In the genomic region with DNA sequence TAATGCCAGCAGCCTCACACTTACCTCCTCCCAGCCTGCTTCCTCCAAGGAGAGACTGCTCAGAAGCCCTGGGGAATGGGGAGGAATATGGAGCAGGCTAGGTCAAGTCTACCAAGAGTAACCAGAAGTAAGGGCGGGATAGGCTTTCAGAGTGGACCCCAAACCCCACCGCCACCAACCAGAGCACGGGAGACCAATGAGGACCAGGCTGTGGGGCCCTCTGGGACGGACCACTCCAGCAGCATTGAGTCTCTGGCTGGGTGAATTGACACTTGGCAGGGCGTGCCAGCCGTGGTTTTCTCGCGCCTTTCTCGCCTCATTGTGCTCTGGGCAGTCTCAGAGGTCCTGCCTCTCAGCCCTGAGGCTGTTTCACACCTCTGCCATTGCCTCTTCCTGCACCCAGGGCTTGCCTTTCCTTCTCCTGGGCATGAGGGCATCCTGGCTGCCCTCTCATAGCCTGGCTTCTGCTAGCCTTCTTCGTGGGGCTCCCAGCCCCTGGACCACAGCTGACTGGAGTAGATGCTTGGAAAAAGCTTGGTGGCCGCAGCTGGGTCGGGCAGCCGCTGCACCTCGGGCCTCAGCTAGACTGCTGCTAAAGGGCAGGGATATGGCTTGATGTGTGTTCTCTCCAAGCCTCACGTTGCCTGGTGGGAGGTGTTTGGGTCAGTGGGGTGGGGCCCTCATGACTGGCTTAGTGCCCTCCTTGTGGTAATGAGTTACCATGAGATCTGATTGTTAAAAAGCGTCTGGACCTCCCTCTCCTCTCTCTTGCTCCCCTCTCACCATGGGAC, we compare ENCODE assay signal across 20 cellular contexts. TPM values are rescaled to one million over a fixed set of nuclear protein-coding genes. Genes with fewer than 3 reads are reported as not detected.
DNase-seq lines count a peak whose midpoint lies in the region; ATAC-seq and TF ChIP-seq lines count a peak whose summit lies in the region.
"Had no signal": no experiment of that assay in that cellular context is flagged by ENCODE, and none has a peak within 500 bp of the region (broad histone marks: within the 10 kb centered on the region; RNA-seq: fewer than 3 reads in every experiment).

No MANE protein-coding gene starts in this region.

- H3K9me3 Mint-ChIP-seq in activated CD4-positive, alpha-beta memory T cell treated with anti-CD3 and anti-CD28 coated beads, Interleukin-2, amount 10 ng/mL, durations not matched to agents 7 days and 5 days = no peaks in the 10 kb centered on the region
- H3K9me3 Mint-ChIP-seq in activated CD4-positive, alpha-beta memory T cell treated with anti-CD3 and anti-CD28 coated beads for 36 hours = no peaks in the 10 kb centered on the region
- H3K9me3 Mint-ChIP-seq: HFFc6 had no signal

- H3K79me2 ChIP-seq in mesendoderm (ENCODE audit: control insufficient read depth, insufficient read depth, low read length) = no peaks in the 10 kb centered on the region
- H3K79me2 ChIP-seq in trophoblast cell (ENCODE audit: control insufficient read depth, insufficient read depth, low read length, poor library complexity) = peaks cover 8% of the 10 kb centered on the region

- DNase-seq in activated CD4-positive, alpha-beta memory T cell treated with anti-CD3 and anti-CD28 coated beads, Interleukin-2, amount 10 ng/mL, durations not matched to agents 7 days and 5 days = peak; percentile 2
- DNase-seq in activated CD4-positive, alpha-beta memory T cell treated with anti-CD3 and anti-CD28 coated beads for 36 hours = no peak
- DNase-seq in coronary artery (ENCODE audit: low spot score) = peak; percentile 66
- no peak for DNase-seq in mesendoderm
- DNase-seq in trophoblast cell = no peak
- no peak for DNase-seq in NCI-H526 treated with DMSO at 0.1 percent for 48 hours (lab: John Stamatoyannopoulos, UW)
- DNase-seq in DMS 273 (lab: John Stamatoyannopoulos, UW; ENCODE audit: unreplicated experiment) = no peak
- DNase-seq: DMS153, EL, GOT3, HFFc6, NCI-H1048, NCI-H146, NCI-H2081 treated with DMSO at 0.1 percent for 48 hours, NCI-H2227 treated with DMSO at 0.1 percent for 48 hours, NCI-H526 had no signal

- no peak overlapping the region for H4K5ac ChIP-seq in mesendoderm (ENCODE audit: low read length)

- H2AK5ac ChIP-seq in mesendoderm (ENCODE audit: low read length) = peak overlapping the region; percentile 29
- H2AK5ac ChIP-seq in trophoblast cell (ENCODE audit: low read length) = no peak overlapping the region

- H3K18ac ChIP-seq in mesendoderm (ENCODE audit: low read length) = no peak overlapping the region
- H3K18ac ChIP-seq in trophoblast cell (ENCODE audit: low read length) = no peak overlapping the region

- CTCF ChIA-PET in activated CD4-positive, alpha-beta memory T cell treated with anti-CD3 and anti-CD28 coated beads, Interleukin-2, amount 10 ng/mL, durations not matched to agents 7 days and 5 days (lab: Charles Lee) = no interaction called here
- CTCF ChIA-PET in activated CD4-positive, alpha-beta memory T cell treated with anti-CD3 and anti-CD28 coated beads for 36 hours (lab: Charles Lee) = no interaction called here

- POLR2A ChIA-PET in activated CD4-positive, alpha-beta memory T cell treated with anti-CD3 and anti-CD28 coated beads, Interleukin-2, amount 10 ng/mL, durations not matched to agents 7 days and 5 days (lab: Charles Lee) = no interaction called here
- POLR2A ChIA-PET in activated CD4-positive, alpha-beta memory T cell treated with anti-CD3 and anti-CD28 coated beads for 36 hours (lab: Charles Lee) = no interaction called here

- peak overlapping the region; percentile 42 for H2BK12ac ChIP-seq in trophoblast cell (ENCODE audit: low read length)

- H3K27me3 ChIP-seq in mesendoderm (ENCODE audit: insufficient read depth, low read length, poor library complexity) (no peaks in the 10 kb centered on the region), trophoblast cell (ENCODE audit: insufficient read depth, low read length) (no peaks in the 10 kb centered on the region)
- H3K27me3 ChIP-seq: BLaER1 treated with 17β-estradiol and CSF1 and Interleukin-3, amounts not matched to agents 10 nM and 100 nM had no signal

- no peak overlapping the region for H4K12ac ChIP-seq in trophoblast cell (ENCODE audit: low read depth, low read length)

- WGBS in mesendoderm (ENCODE audit: extremely low coverage, insufficient coverage, low lambda C conversion rate) = no CpG with 5 or more reads among the region's 16 CpGs
- WGBS in trophoblast cell (ENCODE audit: extremely low coverage, insufficient coverage, insufficient read length) = no CpG with 5 or more reads among the region's 16 CpGs

- no peaks in the 10 kb centered on the region for H3K36me3 ChIP-seq in mesendoderm (ENCODE audit: control insufficient read depth, insufficient read depth, low read length)
- H3K36me3 ChIP-seq in trophoblast cell (ENCODE audit: control insufficient read depth in 1 of 2, insufficient read depth in 2 of 2, low read length in 2 of 2) = no peaks in the 10 kb centered on the region
- H3K36me3 ChIP-seq: BLaER1 treated with 17β-estradiol and CSF1 and Interleukin-3, amounts not matched to agents 10 nM and 100 nM had no signal

- H3K4me1 ChIP-seq in mesendoderm (ENCODE audit: control insufficient read depth, low read depth, low read length) (peaks cover 13% of the 10 kb centered on the region), trophoblast cell (ENCODE audit: control insufficient read depth in 1 of 2, insufficient read depth in 2 of 2, low read length in 2 of 2) (peaks cover 19 to 24% of the 10 kb centered on the region in 2 experiments)
- H3K4me1 ChIP-seq: BLaER1 treated with 17β-estradiol and CSF1 and Interleukin-3, amounts not matched to agents 10 nM and 100 nM had no signal

- peak overlapping the region; percentile 43 for H3K56ac ChIP-seq in mesendoderm (ENCODE audit: low read length)

- no peak overlapping the region for H3K27ac ChIP-seq in coronary artery
- H3K27ac ChIP-seq in mesendoderm (ENCODE audit: low read depth, low read length) = no peak overlapping the region
- H3K27ac ChIP-seq in trophoblast cell (ENCODE audit: low read depth, low read length) = no peak overlapping the region
- H3K27ac ChIP-seq: 22Rv1; BLaER1 treated with 17β-estradiol and CSF1 and Interleukin-3, amounts not matched to agents 10 nM and 100 nM had no signal

- H3K27ac Mint-ChIP-seq in activated CD4-positive, alpha-beta memory T cell treated with anti-CD3 and anti-CD28 coated beads, Interleukin-2, amount 10 ng/mL, durations not matched to agents 7 days and 5 days = no peak overlapping the region
- H3K27ac Mint-ChIP-seq in activated CD4-positive, alpha-beta memory T cell treated with anti-CD3 and anti-CD28 coated beads for 36 hours = no peak overlapping the region
- H3K27ac Mint-ChIP-seq: HFFc6 had no signal

- H2BK120ac ChIP-seq in mesendoderm (ENCODE audit: low read depth, low read length) (no peak overlapping the region), trophoblast cell (ENCODE audit: insufficient read depth, low read length, poor library complexity) (no peak overlapping the region)

- H2BK15ac ChIP-seq in mesendoderm (replicated peaks; ENCODE audit: low read depth) = no peak overlapping the region

- no peak overlapping the region for H3K9ac ChIP-seq in mesendoderm (ENCODE audit: low read length)
- no peak overlapping the region for H3K9ac ChIP-seq in trophoblast cell (ENCODE audit: low read length)
- H3K9ac ChIP-seq: BLaER1 treated with 17β-estradiol and CSF1 and Interleukin-3, amounts not matched to agents 10 nM and 100 nM had no signal

- H3K79me1 ChIP-seq in mesendoderm (ENCODE audit: low read length) = no peaks in the 10 kb centered on the region
- peaks cover 26% of the 10 kb centered on the region for H3K79me1 ChIP-seq in trophoblast cell (ENCODE audit: low read length)

- H3K27me3 Mint-ChIP-seq in activated CD4-positive, alpha-beta memory T cell treated with anti-CD3 and anti-CD28 coated beads, Interleukin-2, amount 10 ng/mL, durations not matched to agents 7 days and 5 days = peaks cover 2% of the 10 kb centered on the region
- H3K27me3 Mint-ChIP-seq in activated CD4-positive, alpha-beta memory T cell treated with anti-CD3 and anti-CD28 coated beads for 36 hours = no peaks in the 10 kb centered on the region

- H3K4me2 ChIP-seq in mesendoderm (ENCODE audit: low read length) (no peak overlapping the region), trophoblast cell (ENCODE audit: low read length) (no peak overlapping the region)
- H3K4me2 ChIP-seq: BLaER1 treated with 17β-estradiol and CSF1 and Interleukin-3, amounts not matched to agents 10 nM and 100 nM had no signal

- peaks cover 2% of the 10 kb centered on the region for H3K9me3 ChIP-seq in trophoblast cell (ENCODE audit: insufficient read depth, low read depth, low read length)

- no peak overlapping the region for H3K4me3 ChIP-seq in coronary artery
- no peak overlapping the region for H3K4me3 ChIP-seq in mesendoderm (ENCODE audit: low read length)
- H3K4me3 ChIP-seq in trophoblast cell (ENCODE audit: low read depth, low read length) = no peak overlapping the region
- H3K4me3 ChIP-seq: BLaER1 treated with 17β-estradiol and CSF1 and Interleukin-3, amounts not matched to agents 10 nM and 100 nM; K562 had no signal

- H2BK5ac ChIP-seq in mesendoderm (ENCODE audit: low read length) = no peak overlapping the region
- no peak overlapping the region for H2BK5ac ChIP-seq in trophoblast cell (ENCODE audit: low read depth, low read length, poor library complexity)

- no peak overlapping the region for H4K8ac ChIP-seq in mesendoderm (ENCODE audit: low read depth, low read length)
- no peak overlapping the region for H4K8ac ChIP-seq in trophoblast cell (ENCODE audit: low read depth, low read length)

- no peak overlapping the region for H3K4ac ChIP-seq in mesendoderm (ENCODE audit: low read depth, low read length)
- no peak overlapping the region for H3K4ac ChIP-seq in trophoblast cell (ENCODE audit: low read depth, low read length)

- no peak overlapping the region for H2AFZ ChIP-seq in trophoblast cell (ENCODE audit: insufficient read depth, low read length, poor library complexity)

- intact Hi-C loops in activated CD4-positive, alpha-beta memory T cell treated with anti-CD3 and anti-CD28 coated beads for 36 hours (cut with micrococcal nuclease) = no loop called here

- H4K91ac ChIP-seq in trophoblast cell (ENCODE audit: low read depth, low read length) = no peak overlapping the region

- TF ChIP-seq CTCF in coronary artery (IDR thresholded peaks at IDR 0.05) = no peak

- no peak overlapping the region for H3K4me3 Mint-ChIP-seq in activated CD4-positive, alpha-beta memory T cell treated with anti-CD3 and anti-CD28 coated beads, Interleukin-2, amount 10 ng/mL, durations not matched to agents 7 days and 5 days
- H3K4me3 Mint-ChIP-seq in activated CD4-positive, alpha-beta memory T cell treated with anti-CD3 and anti-CD28 coated beads for 36 hours = no peak overlapping the region
- H3K4me3 Mint-ChIP-seq: HFFc6 had no signal

- H3K23ac ChIP-seq in mesendoderm (ENCODE audit: low read length) = peak overlapping the region; percentile 48
- H3K23ac ChIP-seq in trophoblast cell (ENCODE audit: low read length) = no peak overlapping the region

- H3K4me1 Mint-ChIP-seq in activated CD4-positive, alpha-beta memory T cell treated with anti-CD3 and anti-CD28 coated beads, Interleukin-2, amount 10 ng/mL, durations not matched to agents 7 days and 5 days = no peaks in the 10 kb centered on the region
- H3K4me1 Mint-ChIP-seq in activated CD4-positive, alpha-beta memory T cell treated with anti-CD3 and anti-CD28 coated beads for 36 hours (ENCODE audit: low read depth) = no peaks in the 10 kb centered on the region

- H3K36me3 Mint-ChIP-seq in activated CD4-positive, alpha-beta memory T cell treated with anti-CD3 and anti-CD28 coated beads, Interleukin-2, amount 10 ng/mL, durations not matched to agents 7 days and 5 days (ENCODE audit: low read depth) = no peaks in the 10 kb centered on the region
- no peaks in the 10 kb centered on the region for H3K36me3 Mint-ChIP-seq in activated CD4-positive, alpha-beta memory T cell treated with anti-CD3 and anti-CD28 coated beads for 36 hours

- H3K14ac ChIP-seq in trophoblast cell (ENCODE audit: low read length) = peak overlapping the region; percentile 17

- ATAC-seq in HG02571 (IDR thresholded peaks at IDR 0.05; ENCODE audit: unreplicated experiment) = no peak
- ATAC-seq: K562 had no signal

RNA-seq across cellular contexts. Expression of a gene that starts 40.5 kb away (rescaled TPM):
- 1 to 10 TPM; 6.2 to 6.8 TPM for total RNA-seq in activated CD4-positive, alpha-beta memory T cell treated with anti-CD3 and anti-CD28 coated beads, Interleukin-2, amount 10 ng/mL, durations not matched to agents 7 days and 5 days
- 1 to 10 TPM; 9.1 to 9.6 TPM for total RNA-seq in activated CD4-positive, alpha-beta memory T cell treated with anti-CD3 and anti-CD28 coated beads for 36 hours
- polyA plus RNA-seq in mesendoderm (2013, experiment 1 of 2) = 29.4 TPM
- polyA plus RNA-seq in mesendoderm (2013, experiment 2 of 2) = 29.5 TPM
- polyA plus RNA-seq in trophoblast cell (2013) = 26.6 and 27.7 TPM in 2 replicates

Comparison
In these comparisons a context has a peak if more than half of its experiments do, and no peak if none do; other contexts are left out.
1. DNase-seq: peak in activated CD4-positive, alpha-beta memory T cell treated with anti-CD3 and anti-CD28 coated beads, Interleukin-2, amount 10 ng/mL, durations not matched to agents 7 days and 5 days (single experiment) and coronary artery (single experiment); none in activated CD4-positive, alpha-beta memory T cell treated with anti-CD3 and anti-CD28 coated beads for 36 hours (single experiment), mesendoderm (single experiment), trophoblast cell (0 of 2), NCI-H526 treated with DMSO at 0.1 percent for 48 hours (single experiment) and DMS 273 (single experiment).